In genomic region chr14:93957333-93957710, GRCh38 we compare ENCODE assay signal across 16 cellular contexts. TPM values are rescaled to one million over a fixed set of nuclear protein-coding genes. Genes with fewer than 3 reads are reported as not detected.
DNase-seq lines count a peak whose midpoint lies in the region; ATAC-seq, FAIRE-seq and TF ChIP-seq lines count a peak whose summit lies in the region.
"Had no signal": no experiment of that assay in that cellular context is flagged by ENCODE, and none has a peak within 500 bp of the region (broad histone marks: within the 10 kb centered on the region; RNA-seq: fewer than 3 reads in every experiment).

No MANE protein-coding gene starts in this region.

- H3K36me3 ChIP-seq in HepG2 (replicated peaks in 1 of 2; ENCODE audit: control insufficient read depth in 1 of 2, insufficient read depth in 2 of 2, low read length in 2 of 2) (no peaks in the 10 kb centered on the region), right lobe of liver (no peaks in the 10 kb centered on the region), SK-N-SH (replicated peaks in 1 of 2; ENCODE audit: control insufficient read depth in 1 of 2, insufficient read depth in 2 of 2, low read length in 1 of 2) (no peaks in the 10 kb centered on the region)
- H3K36me3 ChIP-seq: SJSA1 had no signal

- intact Hi-C loops in HepG2 (cut with micrococcal nuclease; ENCODE audit: unreplicated experiment), result loop anchor here (10.0 kb wide), 1 partner anchor 177 kb away; no protein-coding TSS in a partner anchor
- intact Hi-C loops in right lobe of liver (cut with DNase I), result no loop called here

- ATAC-seq in HepG2 (no peak), right lobe of liver (no peak), memory B cell (ENCODE audit: low read depth) (no peak)
- ATAC-seq in activated T-cell treated with anti-CD3 and anti-CD28 coated beads, Interleukin-2, amount 50 U/mL, for 72 hours (replicated peaks in 1 of 2), result no peak
- ATAC-seq: body of pancreas, sciatic nerve had no signal

- H4K20me1 ChIP-seq in HepG2 (ENCODE audit: insufficient read depth, low read length), result no peaks in the 10 kb centered on the region
- H4K20me1 ChIP-seq in SK-N-SH (ENCODE audit: insufficient read depth), result no peaks in the 10 kb centered on the region

- H3K9ac ChIP-seq in HepG2 (ENCODE audit: insufficient read depth, low read depth, low read length) (no peak overlapping the region), SK-N-SH (no peak overlapping the region)

- H3K27ac ChIP-seq in HepG2 (ENCODE audit: extremely low read length, insufficient read depth, low read length) (no peak overlapping the region), right lobe of liver (no peak overlapping the region), SK-N-SH (ENCODE audit: low read depth in 2 of 2, low read length in 1 of 2) (no peak overlapping the region)
- H3K27ac ChIP-seq: body of pancreas, SJSA1 had no signal

- no peaks in the 10 kb centered on the region for H3K9me3 ChIP-seq in HepG2 (ENCODE audit: low read length)
- H3K9me3 ChIP-seq in right lobe of liver, result no peaks in the 10 kb centered on the region
- H3K9me3 ChIP-seq in SK-N-SH, result no peaks in the 10 kb centered on the region
- H3K9me3 ChIP-seq: body of pancreas, SJSA1 had no signal

- 81% methylated on average over 7 of the region's 7 CpGs for WGBS in HepG2 (ENCODE audit: low lambda C conversion rate)
- WGBS in right lobe of liver (ENCODE audit: insufficient coverage, low coverage, low lambda C conversion rate, missing lambda C conversion rate), result 60% methylated on average over 2 of the region's 7 CpGs
- WGBS in SK-N-SH (ENCODE audit: low lambda C conversion rate), result 88% methylated on average over 6 of the region's 7 CpGs

- peaks cover 6 to 12% of the 10 kb centered on the region in 2 donors for H3K36me3 Mint-ChIP-seq in activated T-cell treated with anti-CD3 and anti-CD28 coated beads, Interleukin-2, amount 50 U/mL, for 72 hours (ENCODE audit: insufficient read depth in 2 of 2)
- no peaks in the 10 kb centered on the region for H3K36me3 Mint-ChIP-seq in memory B cell

- no peaks in the 10 kb centered on the region for H3K9me2 ChIP-seq in SK-N-SH

- TF ChIP-seq CTCF in HepG2 (CRISPR knock-in tag; IDR thresholded peaks at IDR 0.05), result no peak
- TF ChIP-seq CTCF in right lobe of liver (IDR thresholded peaks at IDR 0.05), result no peak
- TF ChIP-seq CTCF in SK-N-SH (IDR thresholded peaks at IDR 0.05), result no peak
- no peak for TF ChIP-seq CTCF in GM13976 (IDR thresholded peaks at IDR 0.05; ENCODE audit: borderline replicate concordance, control extremely low read depth, extremely low read depth, insufficient read depth, missing control alignments)

- H2AFZ ChIP-seq in HepG2 (ENCODE audit: low read length) (no peak overlapping the region), SK-N-SH (ENCODE audit: low read depth) (no peak overlapping the region)

- in situ Hi-C loops in HepG2 (cut with HindIII; ENCODE audit: extremely low pct_ligation_motif_present, low pct_unique_long_range_greater_than_20kb), result no loop called here
- in situ Hi-C loops in GM13976 (cut with MboI; ENCODE audit: low sequenced_read_pairs, unreplicated experiment), result no loop called here

- no peaks in the 10 kb centered on the region for H3K9me3 Mint-ChIP-seq in activated T-cell treated with anti-CD3 and anti-CD28 coated beads, Interleukin-2, amount 50 U/mL, for 72 hours
- no peaks in the 10 kb centered on the region for H3K9me3 Mint-ChIP-seq in memory B cell

- TF ChIP-seq RAD21 in HepG2 (CRISPR knock-in tag; IDR thresholded peaks at IDR 0.05) (no peak), SK-N-SH (IDR thresholded peaks at IDR 0.05; ENCODE audit: low read length) (no peak)

- no peak for FAIRE-seq in HepG2 (lab: Jason Lieb, UNC)
- FAIRE-seq: endothelial cell of umbilical vein, G401.6, urothelium cell line had no signal

- H3K27ac Mint-ChIP-seq in activated T-cell treated with anti-CD3 and anti-CD28 coated beads, Interleukin-2, amount 50 U/mL, for 72 hours, result peak overlapping the region; percentile 52
- peak overlapping the region; percentile 72 for H3K27ac Mint-ChIP-seq in memory B cell

- TF ChIP-seq POLR2A in HepG2 (IDR thresholded peaks at IDR 0.05; ENCODE audit: insufficient read depth in 1 of 2, low read depth in 2 of 2, low read length in 2 of 2) (no peak), right lobe of liver (IDR thresholded peaks at IDR 0.05) (no peak)

- peaks cover 98% of the 10 kb centered on the region for H3K4me1 Mint-ChIP-seq in activated T-cell treated with anti-CD3 and anti-CD28 coated beads, Interleukin-2, amount 50 U/mL, for 72 hours (ENCODE audit: low read depth)
- H3K4me1 Mint-ChIP-seq in memory B cell, result peaks cover 71% of the 10 kb centered on the region

- H3K4me3 Mint-ChIP-seq in activated T-cell treated with anti-CD3 and anti-CD28 coated beads, Interleukin-2, amount 50 U/mL, for 72 hours, result peak overlapping the region; percentile 84 to 92
- H3K4me3 Mint-ChIP-seq in memory B cell, result no peak overlapping the region

- no peak for DNase-seq in HepG2 (ENCODE audit: low spot score)
- no peak for DNase-seq in right lobe of liver
- DNase-seq in activated T-cell treated with anti-CD3 and anti-CD28 coated beads, Interleukin-2, amount 50 U/mL, for 72 hours, result no peak
- DNase-seq in memory B cell (ENCODE audit: low spot score in 2 of 2), result no peak
- no peak for DNase-seq in HUDEP-2 (lab: John Stamatoyannopoulos, UW; ENCODE audit: unreplicated experiment in 76 of 76)
- DNase-seq in SK-N-SH, result no peak
- no peak for DNase-seq in GM13976 (ENCODE audit: low spot score)
- no peak for DNase-seq in SIG-M5 (lab: John Stamatoyannopoulos, UW)
- DNase-seq: body of pancreas, NCI-H510A had no signal

- peaks cover 89% of the 10 kb centered on the region for H3K4me1 ChIP-seq in HepG2 (ENCODE audit: insufficient read depth, low read length)
- peaks cover 0 to 5% (median 0%) of the 10 kb centered on the region in 4 donors for H3K4me1 ChIP-seq in right lobe of liver
- H3K4me1 ChIP-seq in SK-N-SH (ENCODE audit: control insufficient read depth in 1 of 2, insufficient read depth in 2 of 2, low read depth in 1 of 2, low read length in 1 of 2), result peaks cover 3 to 16% of the 10 kb centered on the region in 2 experiments; a peak in 2 of 4 replicates

- H3K79me2 ChIP-seq in HepG2 (ENCODE audit: insufficient read depth, low read length) (no peaks in the 10 kb centered on the region), SK-N-SH (ENCODE audit: insufficient read depth) (no peaks in the 10 kb centered on the region)

- no TSS peak for BruUV-seq in HepG2 (replicated peaks; lab: Mats Ljungman, UMichigan)

- POLR2A ChIA-PET in HepG2 (lab: Yijun Ruan, JAX), result interaction anchor here (1.2 kb wide), 1 partner anchor 8 kb away, joined by 5 read pairs; no protein-coding TSS in a partner anchor
- POLR2A ChIA-PET in SK-N-SH (lab: Yijun Ruan, JAX), result no interaction called here

- no peaks in the 10 kb centered on the region for H3K27me3 Mint-ChIP-seq in activated T-cell treated with anti-CD3 and anti-CD28 coated beads, Interleukin-2, amount 50 U/mL, for 72 hours (ENCODE audit: low read depth)
- no peaks in the 10 kb centered on the region for H3K27me3 Mint-ChIP-seq in memory B cell

- H3K27me3 ChIP-seq in HepG2 (ENCODE audit: control insufficient read depth in 1 of 2, insufficient read depth in 2 of 2, low read length in 2 of 2) (no peaks in the 10 kb centered on the region), right lobe of liver (no peaks in the 10 kb centered on the region), SK-N-SH (ENCODE audit: insufficient read depth) (no peaks in the 10 kb centered on the region)
- H3K27me3 ChIP-seq: body of pancreas, SJSA1 had no signal

- CTCF ChIA-PET in HepG2 (lab: Yijun Ruan, JAX; ENCODE audit: low intra/inter-chr PET ratio, low total read pairs), result no interaction called here
- CTCF ChIA-PET in SK-N-SH (lab: Yijun Ruan, JAX), result interaction anchor here (0.6 to 5.2 kb wide), 3 partner anchors 15 to 21 kb away, joined by 3 to 28 read pairs (median 3); no protein-coding TSS in a partner anchor

- no peak for TF ChIP-seq EP300 in HepG2 (IDR thresholded peaks at IDR 0.05; ENCODE audit: low read depth in 2 of 2, low read length in 2 of 2)
- no peak for TF ChIP-seq EP300 in HepG2 (CRISPR knock-in tag; IDR thresholded peaks at IDR 0.05; ENCODE audit: borderline replicate concordance)
- no peak for TF ChIP-seq EP300 in SK-N-SH (IDR thresholded peaks at IDR 0.05; ENCODE audit: borderline replicate concordance in 1 of 2, low read depth in 1 of 2, low read length in 1 of 2)

- H3F3A ChIP-seq in SK-N-SH (replicated peaks; ENCODE audit: insufficient read depth), result peaks cover 14% of the 10 kb centered on the region

- H3K4me2 ChIP-seq in HepG2 (ENCODE audit: low read depth, low read length) (peak overlapping the region; percentile 81), SK-N-SH (no peak overlapping the region)

- peak overlapping the region in 1 of 3 experiments; percentile 18; a peak in 1 of 6 replicates for H3K4me3 ChIP-seq in HepG2 (replicated peaks in 1 of 3; ENCODE audit: insufficient read depth in 1 of 3, low read depth in 2 of 3, low read length in 3 of 3)
- H3K4me3 ChIP-seq in right lobe of liver, result no peak overlapping the region
- no peak overlapping the region for H3K4me3 ChIP-seq in SK-N-SH (ENCODE audit: low read depth in 2 of 2, low read length in 1 of 2)
- H3K4me3 ChIP-seq: body of pancreas, SJSA1 had no signal

RNA-seq across cellular contexts. Expression of gene ASB2, which starts 19.0 kb away (rescaled TPM):
- 0.46 and 0.82 TPM in 2 replicates for total RNA-seq in HepG2 (2016; rRNA removed; fragmentation: Illumina TruSeq; extraction: Trizol)
- total RNA-seq in HepG2 (2016; cell fraction: cytosol; rRNA removed; fragmentation: Illumina TruSeq; extraction: Trizol; ENCODE audit: low read depth), result 0.26 and 0.40 TPM in 2 replicates
- 0.62 and 0.93 TPM in 2 replicates for total RNA-seq in HepG2 (2016; cell fraction: insoluble cytoplasmic fraction; rRNA removed; fragmentation: Illumina TruSeq; extraction: Trizol)
- total RNA-seq in HepG2 (2016; cell fraction: membrane; rRNA removed; fragmentation: Illumina TruSeq; extraction: Trizol), result 0.37 and 0.83 TPM in 2 replicates
- total RNA-seq in HepG2 (2016; cell fraction: nucleus; rRNA removed; fragmentation: Illumina TruSeq; extraction: Trizol), result 1.1 and 1.3 TPM in 2 replicates
- 4.1 and 4.5 TPM in 2 replicates for polyA plus RNA-seq in HepG2 (2011; rRNA removed)
- 4.5 and 6.1 TPM in 2 replicates for polyA plus RNA-seq in HepG2 (2011; cell fraction: cytosol; rRNA removed)
- polyA plus RNA-seq in HepG2 (2011; cell fraction: nucleus; rRNA removed), result 9.6 and 13.9 TPM in 2 replicates
- 0.48 and 0.80 TPM in 2 replicates for polyA plus RNA-seq in HepG2 (2012)
- polyA plus RNA-seq in HepG2 (2016; cell fraction: cytosol; fragmentation: Illumina TruSeq; extraction: Trizol; ENCODE audit: low read depth), result 0.21 and 0.37 TPM in 2 replicates
- 0.58 and 0.71 TPM in 2 replicates for polyA plus RNA-seq in HepG2 (2016; cell fraction: insoluble cytoplasmic fraction; fragmentation: Illumina TruSeq; extraction: Trizol; ENCODE audit: low read depth)
- polyA plus RNA-seq in HepG2 (2016; cell fraction: membrane; fragmentation: Illumina TruSeq; extraction: Trizol; ENCODE audit: low read depth), result 0.35 and 0.43 TPM in 2 replicates
- polyA plus RNA-seq in HepG2 (2016; cell fraction: nucleus; fragmentation: Illumina TruSeq; extraction: Trizol; ENCODE audit: insufficient read depth, low read depth), result 1.0 and 1.6 TPM in 2 replicates
- polyA minus RNA-seq in HepG2 (2011; rRNA and poly(A)+ RNA removed; ENCODE audit: low replicate concordance), result 14.4 TPM in 1 of 2 replicates, not detected in the other
- 3.1 and 3.4 TPM in 2 replicates for polyA minus RNA-seq in HepG2 (2011; cell fraction: cytosol; rRNA and poly(A)+ RNA removed)
- 3.7 and 6.6 TPM in 2 replicates for polyA minus RNA-seq in HepG2 (2011; cell fraction: nucleus; rRNA and poly(A)+ RNA removed)
- under 1 TPM; 0.20 to 0.59 (median 0.28) TPM for total RNA-seq in right lobe of liver
- total RNA-seq in activated T-cell treated with anti-CD3 and anti-CD28 coated beads, Interleukin-2, amount 50 U/mL, for 72 hours, result 10 to 100 TPM; 43.3 to 45.6 TPM
- polyA plus RNA-seq in SK-N-SH (2012; rRNA removed), result 0.13 and 0.15 TPM in 2 replicates
- polyA plus RNA-seq in SK-N-SH (2012; cell fraction: cytosol; rRNA removed), result 0.01 and 0.03 TPM in 2 replicates
- polyA plus RNA-seq in SK-N-SH (2012; cell fraction: nucleus; rRNA removed), result 0.20 and 0.33 TPM in 2 replicates
- total RNA-seq: endothelial cell of umbilical vein had no signal
- polyA plus RNA-seq: endothelial cell of umbilical vein had no signal

RNA-seq across cellular contexts. Expression of gene FAM181A, which starts 30.2 kb away (rescaled TPM):
- total RNA-seq in HepG2 (2016; rRNA removed; fragmentation: Illumina TruSeq; extraction: Trizol), result 1.1 and 1.5 TPM in 2 replicates
- 0.18 and 0.51 TPM in 2 replicates for total RNA-seq in HepG2 (2016; cell fraction: cytosol; rRNA removed; fragmentation: Illumina TruSeq; extraction: Trizol; ENCODE audit: low read depth)
- 0.95 and 1.2 TPM in 2 replicates for total RNA-seq in HepG2 (2016; cell fraction: insoluble cytoplasmic fraction; rRNA removed; fragmentation: Illumina TruSeq; extraction: Trizol)
- 1.1 and 1.4 TPM in 2 replicates for total RNA-seq in HepG2 (2016; cell fraction: membrane; rRNA removed; fragmentation: Illumina TruSeq; extraction: Trizol)
- total RNA-seq in HepG2 (2016; cell fraction: nucleus; rRNA removed; fragmentation: Illumina TruSeq; extraction: Trizol), result 0.38 and 1.1 TPM in 2 replicates
- 0.80 and 1.1 TPM in 2 replicates for polyA plus RNA-seq in HepG2 (2011; rRNA removed)
- polyA plus RNA-seq in HepG2 (2011; cell fraction: cytosol; rRNA removed), result 0.47 and 0.89 TPM in 2 replicates
- 0.45 and 0.61 TPM in 2 replicates for polyA plus RNA-seq in HepG2 (2011; cell fraction: nucleus; rRNA removed)
- polyA plus RNA-seq in HepG2 (2012), result 0.69 and 0.97 TPM in 2 replicates
- 0.54 and 0.60 TPM in 2 replicates for polyA plus RNA-seq in HepG2 (2016; cell fraction: cytosol; fragmentation: Illumina TruSeq; extraction: Trizol; ENCODE audit: low read depth)
- 1.4 and 1.8 TPM in 2 replicates for polyA plus RNA-seq in HepG2 (2016; cell fraction: insoluble cytoplasmic fraction; fragmentation: Illumina TruSeq; extraction: Trizol; ENCODE audit: low read depth)
- polyA plus RNA-seq in HepG2 (2016; cell fraction: membrane; fragmentation: Illumina TruSeq; extraction: Trizol; ENCODE audit: low read depth), result 0.57 and 0.84 TPM in 2 replicates
- 1.6 and 2.1 TPM in 2 replicates for polyA plus RNA-seq in HepG2 (2016; cell fraction: nucleus; fragmentation: Illumina TruSeq; extraction: Trizol; ENCODE audit: insufficient read depth, low read depth)
- polyA minus RNA-seq in HepG2 (2011; rRNA and poly(A)+ RNA removed; ENCODE audit: low replicate concordance), result 1.6 TPM in 1 of 2 replicates, not detected in the other
- not detected in 2 replicates for polyA minus RNA-seq in HepG2 (2011; cell fraction: cytosol; rRNA and poly(A)+ RNA removed)
- not detected in 2 replicates for polyA minus RNA-seq in HepG2 (2011; cell fraction: nucleus; rRNA and poly(A)+ RNA removed)
- not detected for total RNA-seq in right lobe of liver
- total RNA-seq in activated T-cell treated with anti-CD3 and anti-CD28 coated beads, Interleukin-2, amount 50 U/mL, for 72 hours, result not detected
- polyA plus RNA-seq in SK-N-SH (2012; rRNA removed), result not detected in 2 replicates
- polyA plus RNA-seq in SK-N-SH (2012; cell fraction: cytosol; rRNA removed), result not detected in 2 replicates
- not detected in 2 replicates for polyA plus RNA-seq in SK-N-SH (2012; cell fraction: nucleus; rRNA removed)
- total RNA-seq: body of pancreas, endothelial cell of umbilical vein, mucosa of gallbladder, sciatic nerve, SJSA1 had no signal
- polyA plus RNA-seq: endothelial cell of umbilical vein had no signal

RNA-seq across cellular contexts. Expression of gene CCDC197, which starts 39.8 kb away (rescaled TPM):
- total RNA-seq in HepG2 (2016; rRNA removed; fragmentation: Illumina TruSeq; extraction: Trizol), result 0.11 TPM in 1 of 2 replicates, not detected in the other
- total RNA-seq in HepG2 (2016; cell fraction: cytosol; rRNA removed; fragmentation: Illumina TruSeq; extraction: Trizol; ENCODE audit: low read depth), result not detected in 2 replicates
- total RNA-seq in HepG2 (2016; cell fraction: insoluble cytoplasmic fraction; rRNA removed; fragmentation: Illumina TruSeq; extraction: Trizol), result not detected in 2 replicates
- total RNA-seq in HepG2 (2016; cell fraction: membrane; rRNA removed; fragmentation: Illumina TruSeq; extraction: Trizol), result not detected in 2 replicates
- not detected in 2 replicates for total RNA-seq in HepG2 (2016; cell fraction: nucleus; rRNA removed; fragmentation: Illumina TruSeq; extraction: Trizol)
- polyA plus RNA-seq in HepG2 (2011; rRNA removed), result 0.13 TPM in 1 of 2 replicates, not detected in the other
- polyA plus RNA-seq in HepG2 (2011; cell fraction: cytosol; rRNA removed), result not detected in 2 replicates
- 0.17 TPM in 1 of 2 replicates, not detected in the other for polyA plus RNA-seq in HepG2 (2011; cell fraction: nucleus; rRNA removed)
- polyA plus RNA-seq in HepG2 (2012), result 0.11 TPM in 1 of 2 replicates, not detected in the other
- polyA plus RNA-seq in HepG2 (2016; cell fraction: cytosol; fragmentation: Illumina TruSeq; extraction: Trizol; ENCODE audit: low read depth), result not detected in 2 replicates
- not detected in 2 replicates for polyA plus RNA-seq in HepG2 (2016; cell fraction: insoluble cytoplasmic fraction; fragmentation: Illumina TruSeq; extraction: Trizol; ENCODE audit: low read depth)
- polyA plus RNA-seq in HepG2 (2016; cell fraction: membrane; fragmentation: Illumina TruSeq; extraction: Trizol; ENCODE audit: low read depth), result 0.16 TPM in 1 of 2 replicates, not detected in the other
- polyA plus RNA-seq in HepG2 (2016; cell fraction: nucleus; fragmentation: Illumina TruSeq; extraction: Trizol; ENCODE audit: insufficient read depth, low read depth), result 0.33 TPM in 1 of 2 replicates, not detected in the other
- polyA minus RNA-seq in HepG2 (2011; rRNA and poly(A)+ RNA removed; ENCODE audit: low replicate concordance), result 0.20 TPM in 1 of 2 replicates, not detected in the other
- not detected in 2 replicates for polyA minus RNA-seq in HepG2 (2011; cell fraction: cytosol; rRNA and poly(A)+ RNA removed)
- polyA minus RNA-seq in HepG2 (2011; cell fraction: nucleus; rRNA and poly(A)+ RNA removed), result not detected in 2 replicates
- not detected for total RNA-seq in right lobe of liver
- total RNA-seq in activated T-cell treated with anti-CD3 and anti-CD28 coated beads, Interleukin-2, amount 50 U/mL, for 72 hours, result 1 to 10 TPM; 1.6 to 2.2 TPM
- polyA plus RNA-seq in SK-N-SH (2012; rRNA removed), result not detected in 2 replicates
- polyA plus RNA-seq in SK-N-SH (2012; cell fraction: cytosol; rRNA removed), result not detected in 2 replicates
- polyA plus RNA-seq in SK-N-SH (2012; cell fraction: nucleus; rRNA removed), result not detected in 2 replicates
- total RNA-seq: body of pancreas, endothelial cell of umbilical vein, mucosa of gallbladder, sciatic nerve, SJSA1 had no signal
- polyA plus RNA-seq: endothelial cell of umbilical vein had no signal

Comparison
In these comparisons a context has a peak if more than half of its experiments do, and no peak if none do; other contexts are left out.
1. RNA of gene ASB2, which starts 19.0 kb away (total RNA-seq): 43.3 to 45.6 TPM in activated T-cell treated with anti-CD3 and anti-CD28 coated beads, Interleukin-2, amount 50 U/mL, for 72 hours; 0.26 to 1.3 TPM in HepG2 and 0.20 to 0.59 TPM in right lobe of liver; every median in the first group is over 10 times any median in the second.